ENCODE assay signal across 30 cellular contexts in genomic region chr10:87945994-87946393, GRCh38.
"Had no signal": no experiment of that assay in that cellular context is flagged by ENCODE, and none has a peak within 500 bp of the region (broad histone marks: within the 10 kb centered on the region; RNA-seq: fewer than 3 reads in every experiment).

No MANE protein-coding gene starts in this region.

- H3K27ac ChIP-seq: brain microvascular endothelial cell, SJCRH30 had no signal

- DNase-seq: activated CD4-positive, alpha-beta memory T cell treated with anti-CD3 and anti-CD28 coated beads for 36 hours; activated CD4-positive, alpha-beta T cell treated with anti-CD3 and anti-CD28 coated beads, Interleukin-2, amount 10 ng/mL, durations not matched to agents 7 days and 5 days; activated CD4-positive, CD25-positive, alpha-beta regulatory T cell; activated CD8-positive, alpha-beta memory T cell treated with anti-CD3 and anti-CD28 coated beads for 24 hours; activated gamma-delta T cell; activated naive CD4-positive, alpha-beta T cell treated with anti-CD3 and anti-CD28 coated beads for 36 hours; activated T-cell treated with anti-CD3 and anti-CD28 coated beads, Interleukin-2, amount 50 U/mL, for 4 hours; amygdala; brain microvascular endothelial cell; cerebellar nuclear complex; KG1; NCI-H1048; NCI-H1417 treated with DMSO at 0.1 percent for 48 hours; NCI-H1694; NCI-H2029; NCI-H345; NCI-H510A; NCI-H526 treated with DMSO at 0.1 percent for 48 hours; NK-92 treated with Interleukin-12 subunit alpha and Interleukin-12 subunit beta, amount 100 ng/mL, for 24 hours; OCI-M1; Right ventricle myocardium superior; RPMI8226; SJCRH30; SW 1271; T-helper 9 cell had no signal

- H3K4me3 ChIP-seq: cardiac muscle cell, SJCRH30 had no signal

- H3K36me3 ChIP-seq: brain microvascular endothelial cell, cardiac muscle cell, SJCRH30 had no signal

- H3K9me3 ChIP-seq: SJCRH30 had no signal

- H3K27ac Mint-ChIP-seq: activated CD4-positive, alpha-beta memory T cell treated with anti-CD3 and anti-CD28 coated beads for 36 hours; activated CD4-positive, alpha-beta T cell treated with anti-CD3 and anti-CD28 coated beads, Interleukin-2, amount 10 ng/mL, durations not matched to agents 7 days and 5 days; activated naive CD4-positive, alpha-beta T cell treated with anti-CD3 and anti-CD28 coated beads for 36 hours had no signal

- H3K9me3 Mint-ChIP-seq: activated CD4-positive, alpha-beta memory T cell treated with anti-CD3 and anti-CD28 coated beads for 36 hours; activated CD4-positive, alpha-beta T cell treated with anti-CD3 and anti-CD28 coated beads, Interleukin-2, amount 10 ng/mL, durations not matched to agents 7 days and 5 days; activated naive CD4-positive, alpha-beta T cell treated with anti-CD3 and anti-CD28 coated beads for 36 hours; activated T-cell treated with anti-CD3 and anti-CD28 coated beads, Interleukin-2, amount 50 U/mL, for 4 hours had no signal

- H3K4me3 Mint-ChIP-seq: activated CD4-positive, alpha-beta memory T cell treated with anti-CD3 and anti-CD28 coated beads for 36 hours; activated CD4-positive, alpha-beta T cell treated with anti-CD3 and anti-CD28 coated beads, Interleukin-2, amount 10 ng/mL, durations not matched to agents 7 days and 5 days; activated naive CD4-positive, alpha-beta T cell treated with anti-CD3 and anti-CD28 coated beads for 36 hours; activated naive CD8-positive, alpha-beta T cell; activated T-cell treated with anti-CD3 and anti-CD28 coated beads, Interleukin-2, amount 50 U/mL, for 4 hours had no signal

- FAIRE-seq: TTC549 had no signal

- H3K4me1 ChIP-seq: SJCRH30 had no signal

- ATAC-seq: activated T-cell treated with anti-CD3 and anti-CD28 coated beads, Interleukin-2, amount 50 U/mL, for 4 hours; Panc1; SK-N-SH treated with all-trans-retinoic acid at 6 μM for 48 hours had no signal

- H3K27me3 ChIP-seq: brain microvascular endothelial cell, cardiac muscle cell, SJCRH30 had no signal

- H3K4me1 Mint-ChIP-seq: activated CD4-positive, alpha-beta T cell treated with anti-CD3 and anti-CD28 coated beads, Interleukin-2, amount 10 ng/mL, durations not matched to agents 7 days and 5 days had no signal

- H3K27me3 Mint-ChIP-seq: activated CD4-positive, alpha-beta memory T cell treated with anti-CD3 and anti-CD28 coated beads for 36 hours; activated CD4-positive, alpha-beta T cell treated with anti-CD3 and anti-CD28 coated beads, Interleukin-2, amount 10 ng/mL, durations not matched to agents 7 days and 5 days; activated naive CD8-positive, alpha-beta T cell had no signal
